ENCODE assay signal across 8 cellular contexts in the genomic region with DNA sequence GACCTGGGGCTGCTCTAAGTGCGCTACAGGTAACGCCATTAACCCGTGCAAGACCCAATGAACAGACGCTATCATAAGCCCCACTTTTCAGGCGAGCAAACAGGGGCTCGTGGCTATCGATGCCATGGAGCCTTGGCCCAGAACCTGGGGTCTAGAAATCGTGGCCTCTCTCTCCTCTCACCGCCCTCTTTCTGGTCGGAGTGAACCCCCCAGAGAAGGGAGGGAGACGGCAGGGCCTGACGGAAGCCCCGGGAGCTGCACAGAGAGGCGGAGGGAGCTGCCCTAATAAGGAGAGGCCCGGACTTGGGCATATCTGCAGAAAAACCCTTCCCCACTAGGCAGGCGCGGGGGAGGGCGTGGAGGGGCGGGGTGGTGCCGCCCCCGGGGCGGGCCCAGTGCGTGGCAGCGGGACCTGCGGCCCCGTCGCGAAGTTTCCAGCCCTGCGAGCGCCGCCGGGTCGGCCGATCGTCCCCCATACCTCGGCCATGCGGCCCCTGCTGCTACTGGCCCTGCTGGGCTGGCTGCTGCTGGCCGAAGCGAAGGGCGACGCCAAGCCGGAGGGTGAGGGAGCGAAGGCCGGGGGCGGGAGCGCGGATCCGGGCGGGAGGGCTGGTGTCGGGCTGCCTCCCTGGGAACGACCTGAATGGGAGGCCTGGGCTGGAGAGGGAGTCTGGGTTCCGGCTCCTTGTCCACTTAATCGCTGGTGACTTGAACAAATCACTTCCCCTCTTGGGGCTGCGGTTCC. TPM values are rescaled to one million over a fixed set of nuclear protein-coding genes. Genes with fewer than 3 reads are reported as not detected.
DNase-seq lines count a peak whose midpoint lies in the region; ATAC-seq and TF ChIP-seq lines count a peak whose summit lies in the region.

A gene (plus strand): TSS at position 423 of the 745 bp plus-strand sequence. CDS start 63 bp downstream, at position 486.

- peaks cover 6% of the 10 kb centered on the region; the same call in 1 of the 2 replicates for H3K79me2 ChIP-seq in SU-DHL-6 (ENCODE audit: insufficient read depth, low read length)
- H3K79me2 ChIP-seq in parathyroid adenoma = no peaks in the 10 kb centered on the region

- peak within 1 kb of the TSS; percentile 77 for H3K4me2 ChIP-seq in SU-DHL-6 (ENCODE audit: low read depth, low read length, poor library complexity, severe bottlenecking)
- peak within 1 kb of the TSS; percentile 92 for H3K4me2 ChIP-seq in parathyroid adenoma (ENCODE audit: low read length)

- WGBS in thyroid gland, 2 donors = 1 to 3% methylated on average over 13 to 14 of the region's 54 CpGs

- H3K9me2 ChIP-seq in SU-DHL-6 (replicated peaks; ENCODE audit: insufficient read depth, low read length) = no peaks in the 10 kb centered on the region

- H3K36me3 Mint-ChIP-seq in activated naive CD8-positive, alpha-beta T cell treated with anti-CD3 and anti-CD28 coated beads, Interleukin-2, amount 10 ng/mL, durations not matched to agents 7 days and 5 days = no peaks in the 10 kb centered on the region

- H3K9ac ChIP-seq in SU-DHL-6 (ENCODE audit: low read length) (peak within 1 kb of the TSS; percentile 75), parathyroid adenoma (no peak within 1 kb of the TSS)

- CTCF ChIA-PET in HEK293T (lab: Yijun Ruan, JAX) = no interaction called here

- H3K9me3 Mint-ChIP-seq in activated naive CD8-positive, alpha-beta T cell treated with anti-CD3 and anti-CD28 coated beads, Interleukin-2, amount 10 ng/mL, durations not matched to agents 7 days and 5 days = no peaks in the 10 kb centered on the region

- H3K4me1 Mint-ChIP-seq in activated naive CD8-positive, alpha-beta T cell treated with anti-CD3 and anti-CD28 coated beads, Interleukin-2, amount 10 ng/mL, durations not matched to agents 7 days and 5 days = peaks cover 4% of the 10 kb centered on the region

- H3K4me1 ChIP-seq in parathyroid adenoma (peaks cover 2% of the 10 kb centered on the region), thyroid gland (peaks cover 3 to 37% of the 10 kb centered on the region in 2 donors)

- H3K27me3 Mint-ChIP-seq in activated naive CD8-positive, alpha-beta T cell treated with anti-CD3 and anti-CD28 coated beads, Interleukin-2, amount 10 ng/mL, durations not matched to agents 7 days and 5 days = no peaks in the 10 kb centered on the region

- H3K4me3 ChIP-seq in SU-DHL-6 (ENCODE audit: insufficient read depth, low read length, poor library complexity, severe bottlenecking) = peak within 1 kb of the TSS; percentile 86
- peak within 1 kb of the TSS; percentile 70 for H3K4me3 ChIP-seq in parathyroid adenoma (ENCODE audit: low read depth, low read length)
- peak within 1 kb of the TSS; percentile 29 to 93 (median 47) for H3K4me3 ChIP-seq in thyroid gland (replicated peaks in 1 of 3)

- peak in 1 of 2 donors; percentile 87 for TF ChIP-seq POLR2A in thyroid gland (IDR thresholded peaks at IDR 0.05)

- H3K36me3 ChIP-seq in SU-DHL-6 (ENCODE audit: low read length) (no peaks in the 10 kb centered on the region), parathyroid adenoma (ENCODE audit: control insufficient read depth, insufficient read depth, low read length) (no peaks in the 10 kb centered on the region), thyroid gland (no peaks in the 10 kb centered on the region)

- POLR2A ChIA-PET in HEK293T (lab: Yijun Ruan, JAX) = interaction anchor here (0.6 to 1.0 kb wide), 12 partner anchors 8 to 85 kb away, joined by 3 to 10 read pairs (median 4); a partner anchor contains a TSS
- POLR2A ChIA-PET in activated naive CD8-positive, alpha-beta T cell treated with anti-CD3 and anti-CD28 coated beads, Interleukin-2, amount 10 ng/mL, durations not matched to agents 7 days and 5 days (lab: Charles Lee) = interaction anchor here (0.8 to 11.2 kb wide), 5 partner anchors 8 to 54 kb away, joined by 3 to 165 read pairs (median 4); a partner anchor contains a TSS

- DNase-seq in GM04504 (ENCODE audit: low read depth) (peak; percentile 73), HEK293T (ENCODE audit: extremely low spot score) (peak; percentile 83), MV-4-11 (lab: John Stamatoyannopoulos, UW) (peak; percentile 73), Right ventricle myocardium superior (peak; percentile 95), thyroid gland (peak; percentile 85 to 89)
- DNase-seq in activated naive CD8-positive, alpha-beta T cell treated with anti-CD3 and anti-CD28 coated beads, Interleukin-2, amount 10 ng/mL, durations not matched to agents 7 days and 5 days = peak; percentile 84

- ATAC-seq in activated naive CD8-positive, alpha-beta T cell treated with anti-CD3 and anti-CD28 coated beads, Interleukin-2, amount 10 ng/mL, durations not matched to agents 7 days and 5 days (ENCODE audit: low read depth) = peak; percentile 99
- ATAC-seq in Right ventricle myocardium superior (ENCODE audit: poor library complexity) = peak; percentile 92

- no peaks in the 10 kb centered on the region for H3K9me3 ChIP-seq in SU-DHL-6 (ENCODE audit: insufficient read depth, low read length)
- no peaks in the 10 kb centered on the region for H3K9me3 ChIP-seq in parathyroid adenoma (ENCODE audit: control insufficient read depth, low read length)
- H3K9me3 ChIP-seq in thyroid gland = no peaks in the 10 kb centered on the region

- H3K27ac ChIP-seq in SU-DHL-6 (ENCODE audit: low read depth, low read length) (peak within 1 kb of the TSS; percentile 48), parathyroid adenoma (peak within 1 kb of the TSS; percentile 69), thyroid gland (peak within 1 kb of the TSS; percentile 78 to 92 (median 80))

- H3K27ac Mint-ChIP-seq in activated naive CD8-positive, alpha-beta T cell treated with anti-CD3 and anti-CD28 coated beads, Interleukin-2, amount 10 ng/mL, durations not matched to agents 7 days and 5 days = peak within 1 kb of the TSS; percentile 84

- intact Hi-C loops in Right ventricle myocardium superior (cut with DNase I) = loop anchor here (5.0 kb wide), 1 partner anchor 43 kb away; no protein-coding TSS in a partner anchor
- intact Hi-C loops in thyroid gland (cut with DNase I) = loop anchor here (5.0 kb wide), 1 partner anchor 43 kb away; no protein-coding TSS in a partner anchor

- peak within 1 kb of the TSS; percentile 83 for H3K4me3 Mint-ChIP-seq in activated naive CD8-positive, alpha-beta T cell treated with anti-CD3 and anti-CD28 coated beads, Interleukin-2, amount 10 ng/mL, durations not matched to agents 7 days and 5 days

- H3K27me3 ChIP-seq in SU-DHL-6 (ENCODE audit: low read length) (no peaks in the 10 kb centered on the region), parathyroid adenoma (ENCODE audit: control insufficient read depth, insufficient read depth, low read length) (no peaks in the 10 kb centered on the region), thyroid gland (no peaks in the 10 kb centered on the region)

- H3F3A ChIP-seq in SU-DHL-6 (ENCODE audit: insufficient read depth) = no peaks in the 10 kb centered on the region

- H4K20me1 ChIP-seq in SU-DHL-6 (ENCODE audit: low read depth, low read length) = no peaks in the 10 kb centered on the region

- H2AFZ ChIP-seq in SU-DHL-6 (ENCODE audit: low read depth, low read length, severe bottlenecking) (peak within 1 kb of the TSS; percentile 99), parathyroid adenoma (peak within 1 kb of the TSS; percentile 96)

- TF ChIP-seq CTCF in SU-DHL-6 (IDR thresholded peaks at IDR 0.05; ENCODE audit: insufficient read depth, low read length, poor library complexity, severe bottlenecking) (no peak), parathyroid adenoma (IDR thresholded peaks at IDR 0.05) (no peak), thyroid gland (IDR thresholded peaks at IDR 0.05) (no peak)

TF ChIP-seq in HEK293T, 16 proteins besides CTCF, POLR2A, EP300 and RAD21:
- TF ChIP-seq FOXK2 (IDR thresholded peaks at IDR 0.05) = no peak
- TF ChIP-seq L3MBTL2 (conservative IDR thresholded peaks at IDR 0.05) = peak; percentile 45; the same call in 1 of the 2 replicates

RNA-seq across cellular contexts. Expression of the gene that starts here (rescaled TPM):
- 10 to 100 TPM; 16.8 to 21.0 TPM for total RNA-seq in activated naive CD8-positive, alpha-beta T cell treated with anti-CD3 and anti-CD28 coated beads, Interleukin-2, amount 10 ng/mL, durations not matched to agents 7 days and 5 days
- total RNA-seq in Right ventricle myocardium superior (66.1 TPM), thyroid gland (100 to 1,000 TPM in 1 of 4 donors, 10 to 100 TPM in 3; 64.4 to 107 (median 80.8) TPM)

Comparison
In these comparisons a context has a peak if more than half of its experiments do, and no peak if none do; other contexts are left out.
1. Peak in every context shown above with its lines: DNase-seq, ATAC-seq, H3K4me3 ChIP-seq and H3K27ac ChIP-seq.